In the genomic region with DNA sequence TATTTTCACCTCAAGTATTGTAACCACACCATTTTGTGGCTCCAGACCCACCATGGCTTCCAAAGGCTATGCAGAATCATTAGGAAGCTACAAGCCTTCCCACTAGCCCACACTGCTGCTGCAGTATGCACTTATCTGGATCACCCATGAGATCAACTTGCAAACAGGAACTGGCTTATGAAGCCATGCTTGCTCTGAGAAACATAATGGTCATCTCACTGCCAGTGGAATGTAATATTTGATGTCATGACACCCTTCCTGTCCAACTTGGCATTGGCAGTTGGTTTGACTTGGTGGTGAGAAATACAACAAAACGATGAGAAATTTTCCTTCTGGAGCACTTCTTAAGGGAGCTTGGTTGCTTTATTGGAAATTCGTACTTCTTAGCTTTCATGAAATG, we compare ENCODE assay signal across 29 cellular contexts.
A peak's percentile ranks its signal among the peaks of the same experiment; 100 is the strongest.
DNase-seq lines count a peak whose midpoint lies in the region; ATAC-seq, FAIRE-seq and TF ChIP-seq lines count a peak whose summit lies in the region.
"Had no signal": no experiment of that assay in that cellular context is flagged by ENCODE, and none has a peak within 500 bp of the region (broad histone marks: within the 10 kb centered on the region; RNA-seq: fewer than 3 reads in every experiment).

No MANE protein-coding gene starts in this region.

- CTCF ChIA-PET in IMR-90 (lab: Yijun Ruan, JAX): interaction anchor here (1.2 to 1.5 kb wide), 2 partner anchors 15 to 20 kb away, joined by 3 to 4 read pairs; no protein-coding TSS in a partner anchor

- H3K27me3 ChIP-seq in IMR-90 (ENCODE audit: control insufficient read depth, insufficient read depth, low read length): no peaks in the 10 kb centered on the region
- no peaks in the 10 kb centered on the region for H3K27me3 ChIP-seq in astrocyte (ENCODE audit: insufficient read depth, low read length)
- H3K27me3 ChIP-seq in smooth muscle cell (ENCODE audit: low read depth): no peaks in the 10 kb centered on the region

- no peak overlapping the region for H2AFZ ChIP-seq in IMR-90 (replicated peaks; ENCODE audit: low read length, poor library complexity)
- H2AFZ ChIP-seq in astrocyte (ENCODE audit: low read depth, low read length): no peak overlapping the region
- H2AFZ ChIP-seq in smooth muscle cell (ENCODE audit: low read depth): no peak overlapping the region

- peaks cover 9% of the 10 kb centered on the region for H3F3A ChIP-seq in smooth muscle cell (ENCODE audit: low read depth)

- 0 out of 2 replicates have a peak overlapping the region, but pooled peaks have one; percentile 33 for H3K27ac ChIP-seq in IMR-90 (ENCODE audit: insufficient read depth, low read length)
- H3K27ac ChIP-seq in astrocyte (ENCODE audit: low read depth, low read length): peak overlapping the region; percentile 86
- H3K27ac ChIP-seq in smooth muscle cell (ENCODE audit: low read depth): peak overlapping the region; percentile 90
- H3K27ac ChIP-seq: psoas muscle had no signal

- H3K14ac ChIP-seq in IMR-90 (replicated peaks; ENCODE audit: low read depth, low read length): peak overlapping the region; percentile 86

- in situ Hi-C loops in IMR-90 (cut with MboI; ENCODE audit: low sequenced_read_pairs): no loop called here

- no peak for ATAC-seq in IMR-90 (ENCODE audit: low read depth)
- ATAC-seq in HG02852 (IDR thresholded peaks at IDR 0.05; ENCODE audit: unreplicated experiment): no peak
- ATAC-seq: HCT116; natural killer cell; psoas muscle; stimulated activated memory B cell treated with anti-CD40 and anti-IgM and Interleukin-4, amounts not matched to agents 10 μg/mL and 1 μg/mL and 100 μg/mL, for 72 hours had no signal

- peak overlapping the region; percentile 84; the same call in 1 of the 2 replicates for H3K18ac ChIP-seq in IMR-90 (ENCODE audit: low read depth, low read length)

- intact Hi-C loops in IMR-90 (cut with micrococcal nuclease): loop anchor here (2.0 kb wide), 1 partner anchor 14 kb away; no protein-coding TSS in a partner anchor

- H3K9ac ChIP-seq in IMR-90 (ENCODE audit: low read depth, low read length) (no peak overlapping the region), astrocyte (ENCODE audit: low read length) (peak overlapping the region; percentile 53), smooth muscle cell (ENCODE audit: low read depth) (no peak overlapping the region)
- H3K9ac ChIP-seq: SK-N-SH had no signal

- H3K79me1 ChIP-seq in IMR-90 (ENCODE audit: low read depth in 1 of 2, low read length in 2 of 2): peaks cover 0 to 15% of the 10 kb centered on the region in 2 experiments; a peak in 2 of 4 replicates

- no peak for TF ChIP-seq RAD21 in IMR-90 (IDR thresholded peaks at IDR 0.05; ENCODE audit: low read length)

- no peak overlapping the region for H3K27ac Mint-ChIP-seq in astrocyte (ENCODE audit: unreplicated experiment)
- H3K27ac Mint-ChIP-seq: activated CD4-positive, alpha-beta memory T cell treated with anti-CD3 and anti-CD28 coated beads for 36 hours; activated naive CD4-positive, alpha-beta T cell treated with anti-CD3 and anti-CD28 coated beads for 36 hours; activated T-helper 1 cell treated with anti-CD3 and anti-CD28 coated beads, Interleukin-12 subunit alpha, Interleukin-12 subunit beta, Interleukin-2, Interleukin-4 antibody, amounts not matched to agents 30 ng/mL and 10 ng/mL and 1 ng/mL, durations not matched to agents 14 hours and 24 hours and 36 hours; IgD-negative memory B cell; natural killer cell; stimulated activated memory B cell treated with anti-CD40 and anti-IgM and Interleukin-4, amounts not matched to agents 10 μg/mL and 1 μg/mL and 100 μg/mL, for 72 hours; type B pancreatic cell had no signal

- peaks cover 32% of the 10 kb centered on the region for H3K4me1 Mint-ChIP-seq in astrocyte (ENCODE audit: low read depth, unreplicated experiment)
- H3K4me1 Mint-ChIP-seq: IgD-negative memory B cell; stimulated activated memory B cell treated with anti-CD40 and anti-IgM and Interleukin-4, amounts not matched to agents 10 μg/mL and 1 μg/mL and 100 μg/mL, for 72 hours had no signal

- H3K9me3 ChIP-seq in IMR-90 (ENCODE audit: control insufficient read depth, insufficient read depth, low read length): no peaks in the 10 kb centered on the region
- H3K9me3 ChIP-seq in astrocyte (ENCODE audit: insufficient read depth, low read depth, low read length): no peaks in the 10 kb centered on the region
- H3K9me3 ChIP-seq in smooth muscle cell (replicated peaks; ENCODE audit: low read depth): no peaks in the 10 kb centered on the region
- H3K9me3 ChIP-seq: psoas muscle, SK-N-SH had no signal

- TF ChIP-seq CTCF in IMR-90 (conservative IDR thresholded peaks at IDR 0.05; ENCODE audit: low read depth, low read length) (no peak), astrocyte (IDR thresholded peaks at IDR 0.05; ENCODE audit: insufficient read depth, low read depth, low read length) (no peak), fibroblast of pulmonary artery (IDR thresholded peaks at IDR 0.05; ENCODE audit: low read length, missing control alignments) (no peak), smooth muscle cell (IDR thresholded peaks at IDR 0.05; ENCODE audit: borderline replicate concordance, insufficient read depth, poor library complexity, severe bottlenecking) (no peak)

- no TSS peak for BruUV-seq in IMR-90 (replicated peaks; lab: Mats Ljungman, UMichigan)

- H4K8ac ChIP-seq in IMR-90 (ENCODE audit: low read depth in 2 of 2, low read length in 2 of 2): peak overlapping the region in 1 of 2 experiments; percentile 73; a peak in 2 of 4 replicates

- POLR2A ChIA-PET in IMR-90 (lab: Charles Lee; ENCODE audit: unreplicated experiment): no interaction called here

- DNase-seq in IMR-90 (peak; percentile 31), astrocyte (ENCODE audit: low read depth) (peak; percentile 36), fibroblast of pulmonary artery (ENCODE audit: low read depth) (peak; percentile 69), smooth muscle cell (lab: John Stamatoyannopoulos, UW; ENCODE audit: unreplicated experiment) (no peak), cerebellum (ENCODE audit: low spot score) (no peak)
- no peak for DNase-seq in stimulated activated CD4-positive, alpha-beta T cell treated with anti-CD3 and anti-CD28 coated beads, Interleukin-4, amount 100 ng/mL, for 1 hour
- DNase-seq: activated CD4-positive, alpha-beta memory T cell treated with anti-CD3 and anti-CD28 coated beads for 36 hours; activated CD4-positive, CD25-positive, alpha-beta regulatory T cell treated with anti-CD3 and anti-CD28 coated beads, Interleukin-2, amount 50 U/mL, for 72 hours; activated CD8-positive, alpha-beta memory T cell treated with anti-CD3 and anti-CD28 coated beads, Interleukin-2, amount 50 U/mL, for 4 hours; activated naive CD4-positive, alpha-beta T cell treated with anti-CD3 and anti-CD28 coated beads for 36 hours; C1 segment of cervical spinal cord; COR-L47; DMS53; kidney; natural killer cell; NCI-H2107; NCI-H446; NCI-H82; nucleus accumbens; psoas muscle; SK-N-SH; stimulated activated CD4-positive, alpha-beta T cell treated with anti-CD3 and anti-CD28 coated beads, Interleukin-15, amount 100 ng/mL, for 24 hours; substantia nigra had no signal

- no peak overlapping the region; the same call in 1 of the 2 replicates for H3K4me2 ChIP-seq in IMR-90 (ENCODE audit: low read depth, low read length)
- peak overlapping the region; percentile 58 for H3K4me2 ChIP-seq in astrocyte (ENCODE audit: low read length)
- peak overlapping the region; percentile 78 for H3K4me2 ChIP-seq in smooth muscle cell

- H4K20me1 ChIP-seq in IMR-90 (ENCODE audit: insufficient read depth, low read length) (no peaks in the 10 kb centered on the region), astrocyte (ENCODE audit: insufficient read depth, low read length) (no peaks in the 10 kb centered on the region), smooth muscle cell (ENCODE audit: low read depth) (no peaks in the 10 kb centered on the region)

- H3K4me1 ChIP-seq in IMR-90 (ENCODE audit: control insufficient read depth, insufficient read depth, low read length) (peaks cover 10% of the 10 kb centered on the region), astrocyte (ENCODE audit: insufficient read depth, low read length) (peaks cover 18% of the 10 kb centered on the region), smooth muscle cell (ENCODE audit: low read depth) (peaks cover 4% of the 10 kb centered on the region)
- H3K4me1 ChIP-seq: psoas muscle had no signal

- no peak overlapping the region; the same call in 1 of the 2 replicates for H3K56ac ChIP-seq in IMR-90 (ENCODE audit: extremely low read depth, insufficient read depth, low read length)

- no peaks in the 10 kb centered on the region for H3K9me3 Mint-ChIP-seq in astrocyte (ENCODE audit: unreplicated experiment)
- H3K9me3 Mint-ChIP-seq: activated CD4-positive, alpha-beta memory T cell treated with anti-CD3 and anti-CD28 coated beads for 36 hours; activated naive CD4-positive, alpha-beta T cell treated with anti-CD3 and anti-CD28 coated beads for 36 hours; activated T-helper 1 cell treated with anti-CD3 and anti-CD28 coated beads, Interleukin-12 subunit alpha, Interleukin-12 subunit beta, Interleukin-2, Interleukin-4 antibody, amounts not matched to agents 30 ng/mL and 10 ng/mL and 1 ng/mL, durations not matched to agents 14 hours and 24 hours and 36 hours; IgD-negative memory B cell; natural killer cell; stimulated activated memory B cell treated with anti-CD40 and anti-IgM and Interleukin-4, amounts not matched to agents 10 μg/mL and 1 μg/mL and 100 μg/mL, for 72 hours had no signal

- H3K36me3 ChIP-seq in IMR-90 (ENCODE audit: control insufficient read depth, insufficient read depth, low read length) (no peaks in the 10 kb centered on the region), astrocyte (ENCODE audit: insufficient read depth, low read length) (no peaks in the 10 kb centered on the region), smooth muscle cell (ENCODE audit: low read depth) (no peaks in the 10 kb centered on the region)

- no peaks in the 10 kb centered on the region for H3K27me3 Mint-ChIP-seq in astrocyte (ENCODE audit: low read depth, unreplicated experiment)
- H3K27me3 Mint-ChIP-seq: type B pancreatic cell had no signal

- no peaks in the 10 kb centered on the region for H3K79me2 ChIP-seq in astrocyte (ENCODE audit: insufficient read depth, low read length)
- H3K79me2 ChIP-seq in smooth muscle cell (ENCODE audit: low read depth): no peaks in the 10 kb centered on the region

- dilution Hi-C loops in IMR-90 (cut with HindIII; ENCODE audit: low sequenced_read_pairs, unreplicated experiment): no loop called here

- no peak for TF ChIP-seq POLR2A in IMR-90 (IDR thresholded peaks at IDR 0.05; ENCODE audit: low read depth, low read length)

- peak overlapping the region; percentile 89 for H2BK20ac ChIP-seq in IMR-90 (ENCODE audit: low read depth, low read length)

- H4K91ac ChIP-seq in IMR-90 (ENCODE audit: insufficient read depth, low read depth, low read length): peak overlapping the region; percentile 67

- FAIRE-seq in astrocyte (lab: Jason Lieb, UNC): peak; percentile 58
- FAIRE-seq: kidney had no signal

- H2AK5ac ChIP-seq in IMR-90 (ENCODE audit: low read depth, low read length): peak overlapping the region; percentile 78

- peak overlapping the region; percentile 89 for H2BK120ac ChIP-seq in IMR-90 (ENCODE audit: low read depth, low read length)

- H3K36me3 Mint-ChIP-seq in astrocyte (ENCODE audit: low read depth, unreplicated experiment): peaks cover 2% of the 10 kb centered on the region
- H3K36me3 Mint-ChIP-seq: activated CD4-positive, alpha-beta memory T cell treated with anti-CD3 and anti-CD28 coated beads for 36 hours; IgD-negative memory B cell; natural killer cell; stimulated activated memory B cell treated with anti-CD40 and anti-IgM and Interleukin-4, amounts not matched to agents 10 μg/mL and 1 μg/mL and 100 μg/mL, for 72 hours; type B pancreatic cell had no signal

- peak overlapping the region; percentile 89 for H2BK5ac ChIP-seq in IMR-90 (ENCODE audit: low read depth, low read length, poor library complexity, severe bottlenecking)

- peak overlapping the region; percentile 84 for H3K4ac ChIP-seq in IMR-90 (ENCODE audit: low read depth, low read length)

- H3K23ac ChIP-seq in IMR-90 (ENCODE audit: low read depth, low read length): peak overlapping the region; percentile 21; the same call in 1 of the 2 replicates

- H2BK15ac ChIP-seq in IMR-90 (ENCODE audit: low read depth, low read length): peak overlapping the region; percentile 95

- no CpG with 5 or more reads among the region's 2 CpGs for WGBS in IMR-90 (ENCODE audit: extremely low coverage in 2 of 2, insufficient read length in 1 of 2), 2 experiments
- WGBS in smooth muscle cell (ENCODE audit: low lambda C conversion rate): 89% methylated on average over 2 of the region's 2 CpGs

- H3K4me3 ChIP-seq in IMR-90 (ENCODE audit: insufficient read depth, low read depth, low read length) (no peak overlapping the region), astrocyte (ENCODE audit: insufficient read depth, low read depth, low read length) (no peak overlapping the region), fibroblast of pulmonary artery (replicated peaks; ENCODE audit: low read depth, low read length) (no peak overlapping the region), smooth muscle cell (no peak overlapping the region)
- H3K4me3 ChIP-seq: psoas muscle had no signal

- peak overlapping the region; percentile 85; the same call in 1 of the 2 replicates for H4K5ac ChIP-seq in IMR-90 (ENCODE audit: low read depth, low read length)

- no peak overlapping the region for H2AK9ac ChIP-seq in IMR-90 (replicated peaks; ENCODE audit: low read depth, low read length, poor library complexity)

- peaks cover 11% of the 10 kb centered on the region for H3K9me1 ChIP-seq in IMR-90 (ENCODE audit: insufficient read depth, low read length)

- H3K4me3 Mint-ChIP-seq in astrocyte (ENCODE audit: unreplicated experiment): no peak overlapping the region
- H3K4me3 Mint-ChIP-seq: activated CD4-positive, alpha-beta memory T cell treated with anti-CD3 and anti-CD28 coated beads for 36 hours; activated naive CD4-positive, alpha-beta T cell treated with anti-CD3 and anti-CD28 coated beads for 36 hours; activated T-helper 1 cell treated with anti-CD3 and anti-CD28 coated beads, Interleukin-12 subunit alpha, Interleukin-12 subunit beta, Interleukin-2, Interleukin-4 antibody, amounts not matched to agents 30 ng/mL and 10 ng/mL and 1 ng/mL, durations not matched to agents 14 hours and 24 hours and 36 hours; IgD-negative memory B cell; natural killer cell; stimulated activated memory B cell treated with anti-CD40 and anti-IgM and Interleukin-4, amounts not matched to agents 10 μg/mL and 1 μg/mL and 100 μg/mL, for 72 hours; type B pancreatic cell had no signal

Comparison
In these comparisons a context has a peak if more than half of its experiments do, and no peak if none do; other contexts are left out.
1. DNase-seq: peak in IMR-90 (single experiment), astrocyte (single experiment) and fibroblast of pulmonary artery (single experiment); none in smooth muscle cell (single experiment), cerebellum (single experiment) and stimulated activated CD4-positive, alpha-beta T cell treated with anti-CD3 and anti-CD28 coated beads, Interleukin-4, amount 100 ng/mL, for 1 hour (single experiment).
2. H3K27ac ChIP-seq: peak in every context shown above with its lines; median percentile 90 in smooth muscle cell; 86 in astrocyte; 33 in IMR-90.